33 cellular contexts compared by ENCODE assay signal in genomic region chr1:50292276-50292675, GRCh38.
"Had no signal": no experiment of that assay in that cellular context is flagged by ENCODE, and none has a peak within 500 bp of the region (broad histone marks: within the 10 kb centered on the region; RNA-seq: fewer than 3 reads in every experiment).

No MANE protein-coding gene starts in this region.

- H3K9ac ChIP-seq: SK-N-SH had no signal

- H3K36me3 ChIP-seq: MG63, SJSA1 had no signal

- H3K4me3 ChIP-seq: MG63, PC-9, SJSA1 had no signal

- DNase-seq: Kasumi-1, KG1, MG63, NCI-H1048, NCI-H1092 treated with DMSO at 0.1 percent for 48 hours, NCI-H1105 treated with DMSO at 0.1 percent for 48 hours, NCI-H1417, NCI-H1436, NCI-H146, NCI-H1694, NCI-H187, NCI-H1930, NCI-H2029 treated with DMSO at 0.1 percent for 48 hours, NCI-H2081 treated with DMSO at 0.1 percent for 48 hours, NCI-H2107, NCI-H2171, NCI-H226, NCI-H446 treated with DMSO at 0.1 percent for 48 hours, NCI-H510A, NCI-H524, NCI-H526, NCI-H69, NCI-H748 treated with DMSO at 0.1 percent for 48 hours, NCI-H82, PC-9, SHP77, SIG-M5, SK-N-SH, SW 1271 had no signal

- H3K4me1 ChIP-seq: SJSA1 had no signal

- H3K4me2 ChIP-seq: PC-9, SK-N-SH had no signal

- H3K9me3 ChIP-seq: MG63, SJSA1, SK-N-SH had no signal

- H3K27me3 ChIP-seq: MG63, SJSA1 had no signal

- ATAC-seq: Panc1, Right ventricle myocardium inferior had no signal

- H3K27ac ChIP-seq: PC-9, RWPE1, SJSA1 had no signal

- H2AFZ ChIP-seq: PC-9 had no signal
